8 cellular contexts compared by ENCODE assay signal in the genomic region with DNA sequence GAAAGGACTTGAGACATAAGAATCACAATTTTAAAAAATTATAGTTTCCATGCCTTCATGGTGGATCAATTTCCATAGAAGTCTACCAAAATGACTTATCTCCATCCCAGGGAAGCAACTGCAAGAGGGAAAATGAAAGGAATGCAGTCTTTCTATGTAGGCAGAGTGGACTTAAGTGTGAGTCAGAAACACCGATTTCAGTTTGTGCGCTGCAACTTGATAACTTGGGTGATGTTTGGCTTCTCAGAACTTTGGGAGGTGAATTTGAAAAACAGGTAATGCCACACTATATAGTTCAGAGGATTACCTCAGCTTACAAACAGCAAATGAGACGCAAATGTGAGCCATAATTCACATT. TPM values are rescaled to one million over a fixed set of nuclear protein-coding genes. Genes with fewer than 3 reads are reported as not detected.
DNase-seq lines count a peak whose midpoint lies in the region; ATAC-seq, FAIRE-seq and TF ChIP-seq lines count a peak whose summit lies in the region.

No MANE protein-coding gene starts in this region.

- H3K27me3 ChIP-seq in HUES64 (ENCODE audit: insufficient read depth, low read length) (no peaks in the 10 kb centered on the region), mammary epithelial cell (ENCODE audit: insufficient read depth, low read length) (no peaks in the 10 kb centered on the region), mononuclear cell (ENCODE audit: insufficient read depth, low read length) (no peaks in the 10 kb centered on the region)

- peak overlapping the region; percentile 93 for H3K4me3 ChIP-seq in A549
- peak overlapping the region; percentile 71 for H3K4me3 ChIP-seq in HUES64 (ENCODE audit: low read length)
- H3K4me3 ChIP-seq in mammary epithelial cell (replicated peaks in 1 of 3; ENCODE audit: insufficient read depth in 1 of 3, low read depth in 2 of 3, low read length in 3 of 3), result peak overlapping the region; percentile 62 to 92 (median 65)
- H3K4me3 ChIP-seq in mononuclear cell (ENCODE audit: low read length), result peak overlapping the region; percentile 81

- no peak for TF ChIP-seq POLR2A in A549 (IDR thresholded peaks at IDR 0.05; ENCODE audit: low read length)

- peak in 1 of 2 experiments; percentile 16 for DNase-seq in A549 (ENCODE audit: low read depth in 1 of 2, low spot score in 1 of 2)
- DNase-seq in mammary epithelial cell, result no peak
- DNase-seq in SW480 (ENCODE audit: low spot score), result no peak
- DNase-seq in stimulated activated CD4-positive, alpha-beta T cell treated with anti-CD3 and anti-CD28 coated beads, Interleukin-4, amount 100 ng/mL, for 1 hour, result no peak
- no peak for DNase-seq in NCI-H446 (lab: John Stamatoyannopoulos, UW)

- peaks cover 40% of the 10 kb centered on the region for H3K79me2 ChIP-seq in mammary epithelial cell (ENCODE audit: insufficient read depth, low read length)

- H2AFZ ChIP-seq in mammary epithelial cell (ENCODE audit: low read depth, low read length), result peak overlapping the region; percentile 93

- intact Hi-C loops in mammary epithelial cell (cut with micrococcal nuclease), result loop anchor here (1.0 to 5.0 kb wide), 2 partner anchors 88 to 101 kb away; a partner anchor contains a TSS

- TF ChIP-seq CTCF in A549 (IDR thresholded peaks at IDR 0.05) (no peak), mammary epithelial cell (conservative IDR thresholded peaks at IDR 0.05 in 1 of 2, IDR thresholded peaks at IDR 0.05 in 1 of 2; ENCODE audit: extremely low read depth in 1 of 2, insufficient read depth in 1 of 2, low read depth in 1 of 2, low read length in 2 of 2) (no peak)

- 6% methylated on average over 3 of the region's 3 CpGs for WGBS in A549 (ENCODE audit: missing lambda C conversion rate)
- 68% methylated on average over 3 of the region's 3 CpGs for WGBS in HUES64
- WGBS in mammary epithelial cell (ENCODE audit: low coverage, missing lambda C conversion rate), result 35% methylated on average over 3 of the region's 3 CpGs

- no peak for FAIRE-seq in A549 (lab: Jason Lieb, UNC)

- no peak for TF ChIP-seq EP300 in A549 (IDR thresholded peaks at IDR 0.05)

- TF ChIP-seq RAD21 in A549 (conservative IDR thresholded peaks at IDR 0.05 in 1 of 2, IDR thresholded peaks at IDR 0.05 in 1 of 2), result no peak

- CTCF ChIA-PET in A549 (lab: Yijun Ruan, JAX) (interaction anchor here (0.6 to 2.6 kb wide), 4 partner anchors 10 to 115 kb away, joined by 3 to 14 read pairs (median 4); a partner anchor contains a TSS), mammary epithelial cell (lab: Charles Lee; ENCODE audit: low non-redundant PET) (no interaction called here)

- H3K36me3 ChIP-seq in HUES64 (ENCODE audit: insufficient read depth, low read length) (no peaks in the 10 kb centered on the region), mammary epithelial cell (ENCODE audit: insufficient read depth, low read length) (no peaks in the 10 kb centered on the region)

- dilution Hi-C loops in mammary epithelial cell (cut with HindIII; ENCODE audit: low sequenced_read_pairs), result no loop called here

- peaks cover 24% of the 10 kb centered on the region for H3K4me1 ChIP-seq in A549
- H3K4me1 ChIP-seq in HUES64 (ENCODE audit: insufficient read depth, low read length), result peaks cover 45% of the 10 kb centered on the region
- peaks cover 17% of the 10 kb centered on the region for H3K4me1 ChIP-seq in mammary epithelial cell (ENCODE audit: insufficient read depth, low read length)
- H3K4me1 ChIP-seq in mononuclear cell (ENCODE audit: insufficient read depth, low read length), result peaks cover 20% of the 10 kb centered on the region

- no peaks in the 10 kb centered on the region for H4K20me1 ChIP-seq in mammary epithelial cell (ENCODE audit: insufficient read depth, low read length)

- H3K4me2 ChIP-seq in A549 (peak overlapping the region; percentile 82), mammary epithelial cell (ENCODE audit: insufficient read depth, low read depth, low read length) (peak overlapping the region; percentile 86)

- POLR2A ChIA-PET in A549 (lab: Yijun Ruan, JAX), result interaction anchor here (1.0 to 4.9 kb wide), 14 partner anchors 8 to 1549 kb away, joined by 3 to 125 read pairs (median 4); a partner anchor contains a TSS

- H3K9ac ChIP-seq in HUES64 (ENCODE audit: low read depth, low read length) (peak overlapping the region; percentile 84), mammary epithelial cell (ENCODE audit: insufficient read depth, low read length) (peak overlapping the region; percentile 72)

- BruUV-seq in mammary epithelial cell (replicated peaks; lab: Mats Ljungman, UMichigan), result no TSS peak

- H3K27ac ChIP-seq in A549, result peak overlapping the region; percentile 76 to 97
- peak overlapping the region; percentile 71 for H3K27ac ChIP-seq in HUES64 (ENCODE audit: low read depth, low read length)
- H3K27ac ChIP-seq in mammary epithelial cell (ENCODE audit: insufficient read depth, low read depth, low read length), result peak overlapping the region; percentile 89

- in situ Hi-C loops in mammary epithelial cell (cut with MboI; ENCODE audit: low sequenced_read_pairs in 2 of 2), result loop anchor here in 1 of 2 donors (10.0 kb wide), 1 partner anchor 86 kb away; a partner anchor contains a TSS

- H3K9me3 ChIP-seq in A549 (no peaks in the 10 kb centered on the region), HUES64 (ENCODE audit: insufficient read depth, low read depth, low read length) (no peaks in the 10 kb centered on the region), mammary epithelial cell (replicated peaks; ENCODE audit: insufficient read depth, low read length) (no peaks in the 10 kb centered on the region), mononuclear cell (ENCODE audit: low read depth, low read length) (no peaks in the 10 kb centered on the region)

- ATAC-seq in A549, result peak in 1 of 2 experiments; percentile 3; a peak in 3 of 6 replicates
- no peak for ATAC-seq in GM21619 (IDR thresholded peaks at IDR 0.05; ENCODE audit: unreplicated experiment)

TF ChIP-seq in A549, 52 proteins besides CTCF, POLR2A, EP300 and RAD21:
- TF ChIP-seq, protein P1, sequence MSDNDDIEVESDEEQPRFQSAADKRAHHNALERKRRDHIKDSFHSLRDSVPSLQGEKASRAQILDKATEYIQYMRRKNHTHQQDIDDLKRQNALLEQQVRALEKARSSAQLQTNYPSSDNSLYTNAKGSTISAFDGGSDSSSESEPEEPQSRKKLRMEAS (IDR thresholded peaks at IDR 0.05), result no peak
- TF ChIP-seq MAZ (IDR thresholded peaks at IDR 0.05; ENCODE audit: borderline replicate concordance, low read depth, low read length) (no peak), JUNB (IDR thresholded peaks at IDR 0.05) (no peak), HEYL (CRISPR knock-in tag; IDR thresholded peaks at IDR 0.05) (no peak), CBX8 (IDR thresholded peaks at IDR 0.05) (no peak), RNF2 (IDR thresholded peaks at IDR 0.05; ENCODE audit: borderline replicate concordance, low read depth) (no peak), MYC (IDR thresholded peaks at IDR 0.05; ENCODE audit: borderline replicate concordance, low read length) (no peak), HOXB13 (CRISPR knock-in tag; IDR thresholded peaks at IDR 0.05; ENCODE audit: low read depth) (no peak), KDM1A (IDR thresholded peaks at IDR 0.05; ENCODE audit: low read depth) (no peak), SREBF2 (IDR thresholded peaks at IDR 0.05) (no peak), POLR2AphosphoS2 (conservative IDR thresholded peaks at IDR 0.05; ENCODE audit: low read length) (no peak), KDM5A (IDR thresholded peaks at IDR 0.05) (no peak), CHD2 (IDR thresholded peaks at IDR 0.05; ENCODE audit: low read length, partially characterized antibody) (no peak), TFCP2L1 (CRISPR knock-in tag; IDR thresholded peaks at IDR 0.05) (no peak), RFX5 (IDR thresholded peaks at IDR 0.05) (no peak), FOSB (CRISPR knock-in tag; IDR thresholded peaks at IDR 0.05) (no peak), FOXS1 (CRISPR knock-in tag; IDR thresholded peaks at IDR 0.05) (no peak)
- TF ChIP-seq, protein P2, sequence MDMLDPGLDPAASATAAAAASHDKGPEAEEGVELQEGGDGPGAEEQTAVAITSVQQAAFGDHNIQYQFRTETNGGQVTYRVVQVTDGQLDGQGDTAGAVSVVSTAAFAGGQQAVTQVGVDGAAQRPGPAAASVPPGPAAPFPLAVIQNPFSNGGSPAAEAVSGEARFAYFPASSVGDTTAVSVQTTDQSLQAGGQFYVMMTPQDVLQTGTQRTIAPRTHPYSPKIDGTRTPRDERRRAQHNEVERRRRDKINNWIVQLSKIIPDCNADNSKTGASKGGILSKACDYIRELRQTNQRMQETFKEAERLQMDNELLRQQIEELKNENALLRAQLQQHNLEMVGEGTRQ (IDR thresholded peaks at IDR 0.05), result no peak

RNA-seq across cellular contexts. Expression of a gene that starts 0.7 kb away (rescaled TPM):
- polyA plus RNA-seq in A549 (2011; rRNA removed) (36.4 and 50.9 TPM in 2 replicates), A549 (2017; fragmentation: RNase III; extraction: RNeasy Plus Mini Kit Qiagen cat#74134 plus additional on column Dnase treatment) (24.0 to 26.3 TPM (median 24.7 TPM) in 3 replicates), mammary epithelial cell (17.1 TPM)
- 13.2 and 17.5 TPM in 2 replicates for polyA plus RNA-seq in A549 (2012; cell fraction: cytosol; rRNA removed)
- polyA plus RNA-seq in A549 (2012; cell fraction: nucleus; rRNA removed), result 9.2 and 11.2 TPM in 2 replicates
- 19.8 and 23.9 TPM in 2 replicates for polyA minus RNA-seq in A549 (2011; rRNA and poly(A)+ RNA removed)
- polyA plus RNA-seq in HUES64 (2013, experiment 1 of 2), result 38.2 TPM
- polyA plus RNA-seq in HUES64 (2013, experiment 2 of 2), result 35.4 TPM
- total RNA-seq in mammary epithelial cell (10 to 100 TPM; 50.6 to 59.2 TPM), mononuclear cell (198 TPM)
- 15.1 TPM for polyA minus RNA-seq in mammary epithelial cell
